8 cellular contexts compared by ENCODE assay signal in genomic region chr2:219119422-219120043, GRCh38. TPM values are rescaled to one million over a fixed set of nuclear protein-coding genes. Genes with fewer than 3 reads are reported as not detected.
A peak's percentile ranks its signal among the peaks of the same experiment; 100 is the strongest.
DNase-seq lines count a peak whose midpoint lies in the region; ATAC-seq and TF ChIP-seq lines count a peak whose summit lies in the region.

No MANE protein-coding gene starts in this region.

- H3K27me3 ChIP-seq in endodermal cell (ENCODE audit: control insufficient read depth, insufficient read depth, low read length, poor library complexity, severe bottlenecking): no peaks in the 10 kb centered on the region

- H3K4me3 Mint-ChIP-seq in activated CD8-positive, alpha-beta T cell treated with anti-CD3 and anti-CD28 coated beads, Interleukin-2, amount 10 ng/mL, durations not matched to agents 7 days and 5 days: no peak overlapping the region
- H3K4me3 Mint-ChIP-seq in endodermal cell: no peak overlapping the region
- H3K4me3 Mint-ChIP-seq in stimulated activated naive B cell treated with anti-CD40 and anti-IgM and Interleukin-4, amounts not matched to agents 10 μg/mL and 1 μg/mL and 100 μg/mL, for 72 hours: no peak overlapping the region

- peak; percentile 89 for TF ChIP-seq CTCF in endodermal cell (conservative IDR thresholded peaks at IDR 0.05)

- no peaks in the 10 kb centered on the region for H3K9me3 ChIP-seq in endodermal cell (ENCODE audit: control insufficient read depth, low read length)

- CTCF ChIA-PET in activated CD8-positive, alpha-beta T cell treated with anti-CD3 and anti-CD28 coated beads, Interleukin-2, amount 10 ng/mL, durations not matched to agents 7 days and 5 days (lab: Charles Lee): interaction anchor here (0.7 to 7.2 kb wide), 36 partner anchors 9 to 977 kb away, joined by 3 to 76 read pairs (median 6); partner anchors contain the start of genes IHH and NHEJ1

- peak; percentile 57 for ATAC-seq in activated CD8-positive, alpha-beta T cell treated with anti-CD3 and anti-CD28 coated beads, Interleukin-2, amount 10 ng/mL, durations not matched to agents 7 days and 5 days
- ATAC-seq in stimulated activated naive B cell treated with anti-CD40 and anti-IgM and Interleukin-4, amounts not matched to agents 10 μg/mL and 1 μg/mL and 100 μg/mL, for 72 hours (replicated peaks): peak; percentile 64 to 72
- no peak for ATAC-seq in HG02973 (IDR thresholded peaks at IDR 0.05; ENCODE audit: unreplicated experiment)

- no peak overlapping the region for H3K27ac ChIP-seq in endodermal cell (ENCODE audit: low read depth, low read length)

- H3K27me3 Mint-ChIP-seq in activated CD8-positive, alpha-beta T cell treated with anti-CD3 and anti-CD28 coated beads, Interleukin-2, amount 10 ng/mL, durations not matched to agents 7 days and 5 days (ENCODE audit: low read depth): no peaks in the 10 kb centered on the region
- no peaks in the 10 kb centered on the region for H3K27me3 Mint-ChIP-seq in endodermal cell (ENCODE audit: insufficient read depth)
- no peaks in the 10 kb centered on the region for H3K27me3 Mint-ChIP-seq in stimulated activated naive B cell treated with anti-CD40 and anti-IgM and Interleukin-4, amounts not matched to agents 10 μg/mL and 1 μg/mL and 100 μg/mL, for 72 hours

- H3K4me3 ChIP-seq in endodermal cell (ENCODE audit: low read length): no peak overlapping the region

- DNase-seq in NOMO-1 treated with DMSO at 0.1 percent for 48 hours (lab: John Stamatoyannopoulos, UW; ENCODE audit: unreplicated experiment) (peak; percentile 28), NOMO-1 treated with dmso at 0.1 percent for 144 hours (lab: John Stamatoyannopoulos, UW; ENCODE audit: unreplicated experiment) (no peak), NCI-H2171 treated with DMSO at 0.1 percent for 48 hours (lab: John Stamatoyannopoulos, UW) (peak; percentile 65), endodermal cell (peak; percentile 91), midbrain (lab: John Stamatoyannopoulos, UW) (peak; percentile 70)
- peak; percentile 74 for DNase-seq in activated CD8-positive, alpha-beta T cell treated with anti-CD3 and anti-CD28 coated beads, Interleukin-2, amount 10 ng/mL, durations not matched to agents 7 days and 5 days
- DNase-seq in stimulated activated naive B cell treated with anti-CD40 and anti-IgM and Interleukin-4, amounts not matched to agents 10 μg/mL and 1 μg/mL and 100 μg/mL, for 72 hours: peak; percentile 20

- no peak overlapping the region for H3K9ac ChIP-seq in endodermal cell (ENCODE audit: extremely low read depth, low read length, poor library complexity, severe bottlenecking)

- H3K9me3 Mint-ChIP-seq in activated CD8-positive, alpha-beta T cell treated with anti-CD3 and anti-CD28 coated beads, Interleukin-2, amount 10 ng/mL, durations not matched to agents 7 days and 5 days (ENCODE audit: insufficient read depth): no peaks in the 10 kb centered on the region
- no peaks in the 10 kb centered on the region for H3K9me3 Mint-ChIP-seq in endodermal cell
- H3K9me3 Mint-ChIP-seq in stimulated activated naive B cell treated with anti-CD40 and anti-IgM and Interleukin-4, amounts not matched to agents 10 μg/mL and 1 μg/mL and 100 μg/mL, for 72 hours: no peaks in the 10 kb centered on the region

- 59 to 61% methylated on average over 6 to 7 of the region's 7 CpGs for WGBS in endodermal cell (ENCODE audit: insufficient coverage in 1 of 2, insufficient read length in 1 of 2), 2 experiments

- peaks cover 6% of the 10 kb centered on the region for H3K4me1 Mint-ChIP-seq in activated CD8-positive, alpha-beta T cell treated with anti-CD3 and anti-CD28 coated beads, Interleukin-2, amount 10 ng/mL, durations not matched to agents 7 days and 5 days (ENCODE audit: low read depth)
- H3K4me1 Mint-ChIP-seq in endodermal cell: peaks cover 54% of the 10 kb centered on the region
- peaks cover 14 to 34% of the 10 kb centered on the region in 2 donors for H3K4me1 Mint-ChIP-seq in stimulated activated naive B cell treated with anti-CD40 and anti-IgM and Interleukin-4, amounts not matched to agents 10 μg/mL and 1 μg/mL and 100 μg/mL, for 72 hours

- no peaks in the 10 kb centered on the region for H3K36me3 ChIP-seq in endodermal cell (ENCODE audit: control insufficient read depth, insufficient read depth, low read length)

- no peaks in the 10 kb centered on the region for H3K36me3 Mint-ChIP-seq in activated CD8-positive, alpha-beta T cell treated with anti-CD3 and anti-CD28 coated beads, Interleukin-2, amount 10 ng/mL, durations not matched to agents 7 days and 5 days (ENCODE audit: low read depth)
- no peaks in the 10 kb centered on the region for H3K36me3 Mint-ChIP-seq in endodermal cell (ENCODE audit: low read depth)
- H3K36me3 Mint-ChIP-seq in stimulated activated naive B cell treated with anti-CD40 and anti-IgM and Interleukin-4, amounts not matched to agents 10 μg/mL and 1 μg/mL and 100 μg/mL, for 72 hours: peaks cover 5 to 15% of the 10 kb centered on the region in 2 donors

- no peak overlapping the region for H3K27ac Mint-ChIP-seq in activated CD8-positive, alpha-beta T cell treated with anti-CD3 and anti-CD28 coated beads, Interleukin-2, amount 10 ng/mL, durations not matched to agents 7 days and 5 days
- H3K27ac Mint-ChIP-seq in endodermal cell: no peak overlapping the region
- no peak overlapping the region for H3K27ac Mint-ChIP-seq in stimulated activated naive B cell treated with anti-CD40 and anti-IgM and Interleukin-4, amounts not matched to agents 10 μg/mL and 1 μg/mL and 100 μg/mL, for 72 hours

- POLR2A ChIA-PET in activated CD8-positive, alpha-beta T cell treated with anti-CD3 and anti-CD28 coated beads, Interleukin-2, amount 10 ng/mL, durations not matched to agents 7 days and 5 days (lab: Charles Lee): no interaction called here

- H3K4me1 ChIP-seq in endodermal cell (ENCODE audit: control insufficient read depth, insufficient read depth, low read length): peaks cover 9% of the 10 kb centered on the region

RNA-seq across cellular contexts. Expression of gene NHEJ1, which starts 41.1 kb away (rescaled TPM):
- 10 to 100 TPM; 19.1 to 23.1 TPM for total RNA-seq in activated CD8-positive, alpha-beta T cell treated with anti-CD3 and anti-CD28 coated beads, Interleukin-2, amount 10 ng/mL, durations not matched to agents 7 days and 5 days
- 10 to 100 TPM; 16.2 to 27.4 TPM for total RNA-seq in endodermal cell
- 23.4 TPM for polyA plus RNA-seq in endodermal cell (2013, experiment 1 of 2)
- polyA plus RNA-seq in endodermal cell (2013, experiment 2 of 2): 19.8 TPM

RNA-seq across cellular contexts. Expression of gene SLC23A3, which starts 50.3 kb away (rescaled TPM):
- 1 to 10 TPM; 2.0 to 2.2 TPM for total RNA-seq in activated CD8-positive, alpha-beta T cell treated with anti-CD3 and anti-CD28 coated beads, Interleukin-2, amount 10 ng/mL, durations not matched to agents 7 days and 5 days
- 1 to 10 TPM in 1 of 2 donors, under 1 TPM in 1; 0.46 to 1.9 TPM for total RNA-seq in endodermal cell
- 0.28 TPM for polyA plus RNA-seq in endodermal cell (2013, experiment 1 of 2)
- polyA plus RNA-seq in endodermal cell (2013, experiment 2 of 2): 0.37 TPM

RNA-seq across cellular contexts. Expression of gene CNPPD1, which starts 57.2 kb away (rescaled TPM):
- 10 to 100 TPM; 75.1 to 81.4 TPM for total RNA-seq in activated CD8-positive, alpha-beta T cell treated with anti-CD3 and anti-CD28 coated beads, Interleukin-2, amount 10 ng/mL, durations not matched to agents 7 days and 5 days
- 10 to 100 TPM; 27.7 to 33.2 TPM for total RNA-seq in endodermal cell
- 32.1 TPM for polyA plus RNA-seq in endodermal cell (2013, experiment 1 of 2)
- polyA plus RNA-seq in endodermal cell (2013, experiment 2 of 2): 26.7 TPM

RNA-seq across cellular contexts. Expression of gene RETREG2, which starts 58.5 kb away (rescaled TPM):
- total RNA-seq in activated CD8-positive, alpha-beta T cell treated with anti-CD3 and anti-CD28 coated beads, Interleukin-2, amount 10 ng/mL, durations not matched to agents 7 days and 5 days: 100 to 1,000 TPM; 104 to 111 TPM
- total RNA-seq in endodermal cell: 10 to 100 TPM; 67.0 to 73.4 TPM
- 71.3 TPM for polyA plus RNA-seq in endodermal cell (2013, experiment 1 of 2)
- polyA plus RNA-seq in endodermal cell (2013, experiment 2 of 2): 63.5 TPM

RNA-seq across cellular contexts. Expression of gene IHH, which starts 58.8 kb away (rescaled TPM):
- not detected for total RNA-seq in activated CD8-positive, alpha-beta T cell treated with anti-CD3 and anti-CD28 coated beads, Interleukin-2, amount 10 ng/mL, durations not matched to agents 7 days and 5 days
- total RNA-seq in endodermal cell: 10 to 100 TPM in 1 of 2 donors, 1 to 10 TPM in 1; 2.1 to 10.3 TPM
- 6.9 TPM for polyA plus RNA-seq in endodermal cell (2013, experiment 1 of 2)
- polyA plus RNA-seq in endodermal cell (2013, experiment 2 of 2): 3.5 TPM
